Comparison of ENCODE assay signal across 1 cellular context in genomic region chr13:63435668-63436275, GRCh38.
TF ChIP-seq lines count a peak whose summit lies in the region.

No MANE protein-coding gene starts in this region.

TF ChIP-seq in GM23338, 12 proteins besides CTCF, POLR2A, EP300 and RAD21 (continued from another document):
- TF ChIP-seq REST (IDR thresholded peaks at IDR 0.05; ENCODE audit: unreplicated experiment) (no peak), JUNB (IDR thresholded peaks at IDR 0.05; ENCODE audit: unreplicated experiment) (no peak), EZH2phosphoT487 (IDR thresholded peaks at IDR 0.05; ENCODE audit: unreplicated experiment) (no peak)
